11 cellular contexts compared by ENCODE assay signal in the genomic region with DNA sequence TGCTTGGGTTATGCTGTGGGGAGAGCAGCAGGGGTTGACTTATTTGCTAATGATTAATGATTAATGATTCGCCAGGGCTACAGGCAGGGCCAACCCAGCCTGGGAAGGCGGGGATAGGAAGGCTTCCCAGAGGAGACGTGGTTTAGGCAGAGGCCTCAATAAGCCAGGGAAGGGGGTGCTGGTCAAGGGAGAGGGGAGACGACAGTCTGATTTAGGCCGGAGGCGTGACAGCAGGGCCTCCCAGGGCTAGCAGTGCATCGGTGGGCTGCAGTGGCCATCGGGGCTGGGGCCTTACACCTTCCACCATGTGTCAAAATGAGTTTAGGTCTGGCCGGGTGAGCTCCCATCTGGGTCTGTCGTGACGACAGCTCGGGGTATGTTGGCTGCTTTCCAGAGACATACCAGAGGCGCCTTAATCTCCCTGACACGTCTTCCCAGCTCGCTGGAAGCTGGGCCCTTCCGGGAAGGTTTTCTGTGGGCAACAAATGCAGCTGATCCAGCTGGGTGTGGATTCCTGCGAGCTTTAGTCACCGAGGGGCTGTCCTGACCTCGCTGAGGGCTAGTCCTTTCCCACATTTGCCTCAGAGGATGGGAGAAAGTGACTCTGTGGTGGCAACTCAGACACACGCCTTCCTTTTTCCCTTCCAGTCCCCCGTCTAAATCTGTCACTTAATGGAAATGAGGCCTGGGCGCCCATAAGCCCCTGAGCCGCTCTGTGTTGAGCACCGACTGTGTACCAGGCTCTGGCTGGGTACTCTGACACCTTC. TPM values are rescaled to one million over a fixed set of nuclear protein-coding genes. Genes with fewer than 3 reads are reported as not detected.
DNase-seq lines count a peak whose midpoint lies in the region; ATAC-seq and TF ChIP-seq lines count a peak whose summit lies in the region.
"Had no signal": no experiment of that assay in that cellular context is flagged by ENCODE, and none has a peak within 500 bp of the region (broad histone marks: within the 10 kb centered on the region; RNA-seq: fewer than 3 reads in every experiment).

No MANE protein-coding gene starts in this region.

- H3K79me1 ChIP-seq in mesenchymal stem cell (replicated peaks; ENCODE audit: low read length, poor library complexity, severe bottlenecking): no peaks in the 10 kb centered on the region

- H3K18ac ChIP-seq in mesenchymal stem cell (ENCODE audit: low read depth in 1 of 2, low read length in 2 of 2): peak overlapping the region; percentile 97 to 99

- no peak for TF ChIP-seq CTCF in choroid plexus epithelial cell (conservative IDR thresholded peaks at IDR 0.05; ENCODE audit: low read depth, low read length)
- no peak for TF ChIP-seq CTCF in vagina (IDR thresholded peaks at IDR 0.05)

- DNase-seq in NCI-H1417 (lab: John Stamatoyannopoulos, UW) (peak in 2 of 3 experiments; percentile 41 to 59), NCI-H1417 treated with DMSO at 0.1 percent for 48 hours (lab: John Stamatoyannopoulos, UW) (no peak), choroid plexus epithelial cell (ENCODE audit: low read depth) (peak; percentile 100), mesenchymal stem cell (peak; percentile 100), vagina (ENCODE audit: extremely low spot score in 2 of 2) (no peak)
- DNase-seq: activated CD4-positive, alpha-beta T cell treated with anti-CD3 and anti-CD28 coated beads for 4 hours; naive B cell had no signal

- H3K9me3 ChIP-seq in mesenchymal stem cell (ENCODE audit: control insufficient read depth, low read length): no peaks in the 10 kb centered on the region
- H3K9me3 ChIP-seq in vagina: no peaks in the 10 kb centered on the region

- H3K4me1 ChIP-seq in mesenchymal stem cell (ENCODE audit: control insufficient read depth, insufficient read depth, low read depth, low read length) (peaks cover 26% of the 10 kb centered on the region), vagina (peaks cover 16% of the 10 kb centered on the region)

- H2BK12ac ChIP-seq in mesenchymal stem cell (ENCODE audit: low read length in 2 of 2): peak overlapping the region; percentile 94 to 99

- peak overlapping the region; percentile 99 for H2BK5ac ChIP-seq in mesenchymal stem cell (ENCODE audit: low read depth, low read length, poor library complexity, severe bottlenecking)

- no peaks in the 10 kb centered on the region for H3K36me3 ChIP-seq in mesenchymal stem cell (ENCODE audit: control insufficient read depth in 1 of 2, insufficient read depth in 2 of 2, low read depth in 1 of 2, low read length in 2 of 2)
- no peaks in the 10 kb centered on the region for H3K36me3 ChIP-seq in vagina

- peak overlapping the region; percentile 77 to 97 for H3K4ac ChIP-seq in mesenchymal stem cell (ENCODE audit: low read depth in 1 of 2, low read length in 2 of 2)

- peak overlapping the region; percentile 99 for H2AK5ac ChIP-seq in mesenchymal stem cell (ENCODE audit: low read length, severe bottlenecking)

- peak overlapping the region; percentile 76 for H2AFZ ChIP-seq in mesenchymal stem cell (ENCODE audit: low read depth, low read length)

- H4K91ac ChIP-seq in mesenchymal stem cell (ENCODE audit: low read length): peak overlapping the region; percentile 96

- H2BK15ac ChIP-seq in mesenchymal stem cell (ENCODE audit: low read depth, poor library complexity, severe bottlenecking): peak overlapping the region; percentile 97

- peak overlapping the region; percentile 66 for H3K4me2 ChIP-seq in mesenchymal stem cell (ENCODE audit: low read length, poor library complexity, severe bottlenecking)

- peak overlapping the region; percentile 99 for H2BK120ac ChIP-seq in mesenchymal stem cell (ENCODE audit: low read depth, low read length)

- H4K8ac ChIP-seq in mesenchymal stem cell (ENCODE audit: low read length): peak overlapping the region; percentile 94

- ATAC-seq in HG03521 (IDR thresholded peaks at IDR 0.05; ENCODE audit: unreplicated experiment) (no peak), GM19351 (IDR thresholded peaks at IDR 0.05; ENCODE audit: unreplicated experiment) (no peak), GM18502 (IDR thresholded peaks at IDR 0.05; ENCODE audit: poor library complexity, unreplicated experiment) (no peak)

- peak overlapping the region; percentile 80 for H3K9ac ChIP-seq in mesenchymal stem cell (ENCODE audit: low read length)

- 7% methylated on average over 24 of the region's 24 CpGs for WGBS in mesenchymal stem cell

- H3K14ac ChIP-seq in mesenchymal stem cell (ENCODE audit: low read length in 2 of 2): peak overlapping the region in 1 of 2 experiments; percentile 53

- peak overlapping the region in 1 of 2 experiments; percentile 75 for H3K23ac ChIP-seq in mesenchymal stem cell (ENCODE audit: low read length in 2 of 2)

- H3K27me3 ChIP-seq in mesenchymal stem cell (ENCODE audit: control insufficient read depth in 1 of 2, insufficient read depth in 1 of 2, low read length in 2 of 2) (no peaks in the 10 kb centered on the region), vagina (no peaks in the 10 kb centered on the region)

- intact Hi-C loops in vagina (cut with DNase I): no loop called here

- H3K4me3 ChIP-seq in choroid plexus epithelial cell (ENCODE audit: low read depth, low read length) (no peak overlapping the region), mesenchymal stem cell (ENCODE audit: insufficient read depth in 1 of 2, low read depth in 1 of 2, low read length in 2 of 2) (no peak overlapping the region), vagina (no peak overlapping the region)

- no peak for TF ChIP-seq POLR2A in vagina (IDR thresholded peaks at IDR 0.05)

- H3K27ac ChIP-seq in mesenchymal stem cell (ENCODE audit: low read length, poor library complexity, severe bottlenecking) (peak overlapping the region; percentile 99), vagina (peak overlapping the region; percentile 72)

RNA-seq across cellular contexts. Expression of a gene that starts 3.7 kb away (rescaled TPM):
- 2.3 TPM for polyA plus RNA-seq in mesenchymal stem cell (2013, experiment 1 of 2)
- 2.2 TPM for polyA plus RNA-seq in mesenchymal stem cell (2013, experiment 2 of 2)
- not detected for total RNA-seq in vagina
- total RNA-seq: B cell had no signal

RNA-seq across cellular contexts. Expression of a gene that starts 50.5 kb away (rescaled TPM):
- 14.1 TPM for polyA plus RNA-seq in mesenchymal stem cell (2013, experiment 1 of 2)
- 13.6 TPM for polyA plus RNA-seq in mesenchymal stem cell (2013, experiment 2 of 2)
- total RNA-seq in vagina: 16.7 TPM

Comparison
In these comparisons a context has a peak if more than half of its experiments do, and no peak if none do; other contexts are left out.
1. DNase-seq: peak in NCI-H1417 (2 of 3), choroid plexus epithelial cell (single experiment) and mesenchymal stem cell (single experiment); none in NCI-H1417 treated with DMSO at 0.1 percent for 48 hours (single experiment) and vagina (0 of 2).